Comparison of ENCODE assay signal across 9 cellular contexts in genomic region chr16:28538733-28539596, GRCh38. TPM values are rescaled to one million over a fixed set of nuclear protein-coding genes. Genes with fewer than 3 reads are reported as not detected.
DNase-seq lines count a peak whose midpoint lies in the region; ATAC-seq and TF ChIP-seq lines count a peak whose summit lies in the region.
"Had no signal": no experiment of that assay in that cellular context is flagged by ENCODE, and none has a peak within 500 bp of the region (broad histone marks: within the 10 kb centered on the region; RNA-seq: fewer than 3 reads in every experiment).

Gene NUPR1, minus strand, starts transcription at chr16:28538974. Its CDS starts 67 bp downstream, at chr16:28538907.

- TF ChIP-seq RAD21 in Ishikawa (IDR thresholded peaks at IDR 0.05; ENCODE audit: low read depth): no peak

- H3K36me3 Mint-ChIP-seq in activated naive CD8-positive, alpha-beta T cell treated with anti-CD3 and anti-CD28 coated beads, Interleukin-2, amount 50 U/mL, for 24 hours (ENCODE audit: low read depth): no peaks in the 10 kb centered on the region

- no peak within 1 kb of the TSS for H3K27ac Mint-ChIP-seq in activated naive CD8-positive, alpha-beta T cell treated with anti-CD3 and anti-CD28 coated beads, Interleukin-2, amount 50 U/mL, for 24 hours

- TF ChIP-seq CTCF in cardiac fibroblast (IDR thresholded peaks at IDR 0.05; ENCODE audit: low read depth, low read length) (no peak), subcutaneous adipose tissue (IDR thresholded peaks at IDR 0.05; ENCODE audit: low read depth) (no peak)

- no peak for ATAC-seq in GM21528 (IDR thresholded peaks at IDR 0.05; ENCODE audit: low FRiP score, unreplicated experiment)
- no peak for ATAC-seq in activated naive CD8-positive, alpha-beta T cell treated with anti-CD3 and anti-CD28 coated beads, Interleukin-2, amount 50 U/mL, for 24 hours

- peaks cover 14% of the 10 kb centered on the region for H3K4me1 Mint-ChIP-seq in activated naive CD8-positive, alpha-beta T cell treated with anti-CD3 and anti-CD28 coated beads, Interleukin-2, amount 50 U/mL, for 24 hours

- H3K9me3 Mint-ChIP-seq in activated naive CD8-positive, alpha-beta T cell treated with anti-CD3 and anti-CD28 coated beads, Interleukin-2, amount 50 U/mL, for 24 hours: no peaks in the 10 kb centered on the region

- no peak within 1 kb of the TSS for H3K4me3 Mint-ChIP-seq in activated naive CD8-positive, alpha-beta T cell treated with anti-CD3 and anti-CD28 coated beads, Interleukin-2, amount 50 U/mL, for 24 hours

- peak; percentile 98 to 99 for DNase-seq in cardiac fibroblast (ENCODE audit: low read depth in 2 of 2)
- peak; percentile 51 for DNase-seq in left kidney (ENCODE audit: low read depth, low spot score)
- DNase-seq in activated CD4-positive, alpha-beta T cell treated with anti-CD3 and anti-CD28 coated beads, Interleukin-2, amount 50 U/mL, for 4 hours: no peak
- no peak for DNase-seq in NCI-H524 treated with DMSO at 0.1 percent for 48 hours (lab: John Stamatoyannopoulos, UW)
- no peak for DNase-seq in activated naive CD8-positive, alpha-beta T cell treated with anti-CD3 and anti-CD28 coated beads, Interleukin-2, amount 50 U/mL, for 24 hours

- H3K27me3 Mint-ChIP-seq in activated naive CD8-positive, alpha-beta T cell treated with anti-CD3 and anti-CD28 coated beads, Interleukin-2, amount 50 U/mL, for 24 hours: no peaks in the 10 kb centered on the region

- TF ChIP-seq EP300 in Ishikawa (IDR thresholded peaks at IDR 0.05; ENCODE audit: borderline replicate concordance): no peak

- H3K4me3 ChIP-seq in cardiac fibroblast (replicated peaks in 1 of 2; ENCODE audit: low read depth in 2 of 2, low read length in 2 of 2): peak within 1 kb of the TSS; percentile 65 to 67
- H3K4me3 ChIP-seq: SJSA1 had no signal

TF ChIP-seq in Ishikawa, 13 proteins besides CTCF, POLR2A, EP300 and RAD21:
- TF ChIP-seq TEAD4 (IDR thresholded peaks at IDR 0.05): no peak
- TF ChIP-seq CEBPB (IDR thresholded peaks at IDR 0.05): peak; percentile 72
- peak; percentile 73 for TF ChIP-seq NFIC (IDR thresholded peaks at IDR 0.05)
- TF ChIP-seq USF1 (IDR thresholded peaks at IDR 0.05): 0 out of 2 replicates have a peak, but pooled peaks have one; percentile 14
- no peak for TF ChIP-seq FOXM1 (IDR thresholded peaks at IDR 0.05; ENCODE audit: borderline replicate concordance, low read depth)
- TF ChIP-seq CREB1 (IDR thresholded peaks at IDR 0.05; ENCODE audit: low read depth): no peak
- TF ChIP-seq, protein P1, sequence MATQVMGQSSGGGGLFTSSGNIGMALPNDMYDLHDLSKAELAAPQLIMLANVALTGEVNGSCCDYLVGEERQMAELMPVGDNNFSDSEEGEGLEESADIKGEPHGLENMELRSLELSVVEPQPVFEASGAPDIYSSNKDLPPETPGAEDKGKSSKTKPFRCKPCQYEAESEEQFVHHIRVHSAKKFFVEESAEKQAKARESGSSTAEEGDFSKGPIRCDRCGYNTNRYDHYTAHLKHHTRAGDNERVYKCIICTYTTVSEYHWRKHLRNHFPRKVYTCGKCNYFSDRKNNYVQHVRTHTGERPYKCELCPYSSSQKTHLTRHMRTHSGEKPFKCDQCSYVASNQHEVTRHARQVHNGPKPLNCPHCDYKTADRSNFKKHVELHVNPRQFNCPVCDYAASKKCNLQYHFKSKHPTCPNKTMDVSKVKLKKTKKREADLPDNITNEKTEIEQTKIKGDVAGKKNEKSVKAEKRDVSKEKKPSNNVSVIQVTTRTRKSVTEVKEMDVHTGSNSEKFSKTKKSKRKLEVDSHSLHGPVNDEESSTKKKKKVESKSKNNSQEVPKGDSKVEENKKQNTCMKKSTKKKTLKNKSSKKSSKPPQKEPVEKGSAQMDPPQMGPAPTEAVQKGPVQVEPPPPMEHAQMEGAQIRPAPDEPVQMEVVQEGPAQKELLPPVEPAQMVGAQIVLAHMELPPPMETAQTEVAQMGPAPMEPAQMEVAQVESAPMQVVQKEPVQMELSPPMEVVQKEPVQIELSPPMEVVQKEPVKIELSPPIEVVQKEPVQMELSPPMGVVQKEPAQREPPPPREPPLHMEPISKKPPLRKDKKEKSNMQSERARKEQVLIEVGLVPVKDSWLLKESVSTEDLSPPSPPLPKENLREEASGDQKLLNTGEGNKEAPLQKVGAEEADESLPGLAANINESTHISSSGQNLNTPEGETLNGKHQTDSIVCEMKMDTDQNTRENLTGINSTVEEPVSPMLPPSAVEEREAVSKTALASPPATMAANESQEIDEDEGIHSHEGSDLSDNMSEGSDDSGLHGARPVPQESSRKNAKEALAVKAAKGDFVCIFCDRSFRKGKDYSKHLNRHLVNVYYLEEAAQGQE (IDR thresholded peaks at IDR 0.05; ENCODE audit: low read depth): no peak
- no peak for TF ChIP-seq YY1 (IDR thresholded peaks at IDR 0.05; ENCODE audit: low read depth)
- TF ChIP-seq EGR1 (IDR thresholded peaks at IDR 0.05): no peak
- TF ChIP-seq, protein P2, sequence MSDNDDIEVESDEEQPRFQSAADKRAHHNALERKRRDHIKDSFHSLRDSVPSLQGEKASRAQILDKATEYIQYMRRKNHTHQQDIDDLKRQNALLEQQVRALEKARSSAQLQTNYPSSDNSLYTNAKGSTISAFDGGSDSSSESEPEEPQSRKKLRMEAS (IDR thresholded peaks at IDR 0.05): no peak
- no peak for TF ChIP-seq TCF12 (IDR thresholded peaks at IDR 0.05; ENCODE audit: low read depth)
- TF ChIP-seq TAF1 (IDR thresholded peaks at IDR 0.05; ENCODE audit: low read depth): peak; percentile 37; the same call in 1 of the 2 replicates
- TF ChIP-seq ZBTB7A (IDR thresholded peaks at IDR 0.05; ENCODE audit: low read depth): no peak

RNA-seq across cellular contexts. Expression of gene NUPR1, which starts in this region (rescaled TPM):
- 10 to 100 TPM; 27.9 to 66.6 (median 61.5) TPM for total RNA-seq in subcutaneous adipose tissue

Comparison
In these comparisons a context has a peak if more than half of its experiments do, and no peak if none do; other contexts are left out.
1. DNase-seq: peak in cardiac fibroblast (2 of 2) and left kidney (single experiment); none in activated CD4-positive, alpha-beta T cell treated with anti-CD3 and anti-CD28 coated beads, Interleukin-2, amount 50 U/mL, for 4 hours (0 of 2), NCI-H524 treated with DMSO at 0.1 percent for 48 hours (single experiment) and activated naive CD8-positive, alpha-beta T cell treated with anti-CD3 and anti-CD28 coated beads, Interleukin-2, amount 50 U/mL, for 24 hours (single experiment).